In genomic region chr16:17777461-17777863, GRCh38 we compare ENCODE assay signal across 1 cellular context.
TF ChIP-seq lines count a peak whose summit lies in the region.

No MANE protein-coding gene starts in this region.

TF ChIP-seq in SK-N-SH, 30 proteins besides CTCF, POLR2A, EP300 and RAD21 (continued from another document):
- TF ChIP-seq CHD2 (IDR thresholded peaks at IDR 0.05; ENCODE audit: low read length, partially characterized antibody): peak; percentile 12
- TF ChIP-seq, protein P1, sequence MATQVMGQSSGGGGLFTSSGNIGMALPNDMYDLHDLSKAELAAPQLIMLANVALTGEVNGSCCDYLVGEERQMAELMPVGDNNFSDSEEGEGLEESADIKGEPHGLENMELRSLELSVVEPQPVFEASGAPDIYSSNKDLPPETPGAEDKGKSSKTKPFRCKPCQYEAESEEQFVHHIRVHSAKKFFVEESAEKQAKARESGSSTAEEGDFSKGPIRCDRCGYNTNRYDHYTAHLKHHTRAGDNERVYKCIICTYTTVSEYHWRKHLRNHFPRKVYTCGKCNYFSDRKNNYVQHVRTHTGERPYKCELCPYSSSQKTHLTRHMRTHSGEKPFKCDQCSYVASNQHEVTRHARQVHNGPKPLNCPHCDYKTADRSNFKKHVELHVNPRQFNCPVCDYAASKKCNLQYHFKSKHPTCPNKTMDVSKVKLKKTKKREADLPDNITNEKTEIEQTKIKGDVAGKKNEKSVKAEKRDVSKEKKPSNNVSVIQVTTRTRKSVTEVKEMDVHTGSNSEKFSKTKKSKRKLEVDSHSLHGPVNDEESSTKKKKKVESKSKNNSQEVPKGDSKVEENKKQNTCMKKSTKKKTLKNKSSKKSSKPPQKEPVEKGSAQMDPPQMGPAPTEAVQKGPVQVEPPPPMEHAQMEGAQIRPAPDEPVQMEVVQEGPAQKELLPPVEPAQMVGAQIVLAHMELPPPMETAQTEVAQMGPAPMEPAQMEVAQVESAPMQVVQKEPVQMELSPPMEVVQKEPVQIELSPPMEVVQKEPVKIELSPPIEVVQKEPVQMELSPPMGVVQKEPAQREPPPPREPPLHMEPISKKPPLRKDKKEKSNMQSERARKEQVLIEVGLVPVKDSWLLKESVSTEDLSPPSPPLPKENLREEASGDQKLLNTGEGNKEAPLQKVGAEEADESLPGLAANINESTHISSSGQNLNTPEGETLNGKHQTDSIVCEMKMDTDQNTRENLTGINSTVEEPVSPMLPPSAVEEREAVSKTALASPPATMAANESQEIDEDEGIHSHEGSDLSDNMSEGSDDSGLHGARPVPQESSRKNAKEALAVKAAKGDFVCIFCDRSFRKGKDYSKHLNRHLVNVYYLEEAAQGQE (IDR thresholded peaks at IDR 0.05; ENCODE audit: low read depth, low read length): no peak
- no peak for TF ChIP-seq RXRA (IDR thresholded peaks at IDR 0.05; ENCODE audit: borderline replicate concordance, low read depth)
- no peak; the same call in 1 of the 2 replicates for TF ChIP-seq NFIC (IDR thresholded peaks at IDR 0.05; ENCODE audit: borderline replicate concordance)
- no peak for TF ChIP-seq TEAD4 (IDR thresholded peaks at IDR 0.05; ENCODE audit: borderline replicate concordance, insufficient read depth)
- TF ChIP-seq FOXM1 (IDR thresholded peaks at IDR 0.05; ENCODE audit: low read depth): no peak
- no peak for TF ChIP-seq GATA2 (CRISPR knock-in tag; IDR thresholded peaks at IDR 0.05)
- TF ChIP-seq, protein P2, sequence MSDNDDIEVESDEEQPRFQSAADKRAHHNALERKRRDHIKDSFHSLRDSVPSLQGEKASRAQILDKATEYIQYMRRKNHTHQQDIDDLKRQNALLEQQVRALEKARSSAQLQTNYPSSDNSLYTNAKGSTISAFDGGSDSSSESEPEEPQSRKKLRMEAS (IDR thresholded peaks at IDR 0.05; ENCODE audit: low read depth): no peak
- no peak for TF ChIP-seq EZH2phosphoT487 (IDR thresholded peaks at IDR 0.05; ENCODE audit: borderline replicate concordance, low read depth)
- no peak for TF ChIP-seq MXI1 (IDR thresholded peaks at IDR 0.05; ENCODE audit: low read depth, low read length)
